Comparison of ENCODE assay signal across 17 cellular contexts in genomic region chr11:131664811-131665210, GRCh38.
"Had no signal": no experiment of that assay in that cellular context is flagged by ENCODE, and none has a peak within 500 bp of the region (broad histone marks: within the 10 kb centered on the region; RNA-seq: fewer than 3 reads in every experiment).

No MANE protein-coding gene starts in this region.

- H3K27me3 Mint-ChIP-seq: activated CD4-positive, alpha-beta memory T cell treated with anti-CD3 and anti-CD28 coated beads, Interleukin-2, amount 10 ng/mL, durations not matched to agents 7 days and 5 days had no signal

- H3K4me3 Mint-ChIP-seq: activated CD4-positive, alpha-beta memory T cell treated with anti-CD3 and anti-CD28 coated beads, Interleukin-2, amount 10 ng/mL, durations not matched to agents 7 days and 5 days; activated naive CD4-positive, alpha-beta T cell treated with anti-CD3 and anti-CD28 coated beads, Interleukin-2, amount 50 U/mL, for 24 hours; activated T-cell treated with anti-CD3 and anti-CD28 coated beads, Interleukin-2, amount 50 U/mL, for 4 hours; immature natural killer cell; natural killer cell treated with Interleukin-12 subunit alpha and Interleukin-12 subunit beta and Interleukin-15 and Interleukin-18, amount 100 ng/mL, for 72 hours; stimulated activated naive CD8-positive, alpha-beta T cell treated with anti-CD3 and anti-CD28 coated beads, Interleukin-15, amount 100 ng/mL, for 72 hours; WTC11 had no signal

- H3K4me3 ChIP-seq: adrenal gland, colonic mucosa, esophagus muscularis mucosa, thyroid gland had no signal

- H3K9me3 ChIP-seq: adrenal gland, colonic mucosa, esophagus muscularis mucosa, thyroid gland had no signal

- H3K36me3 ChIP-seq: adrenal gland, colonic mucosa, esophagus muscularis mucosa, thyroid gland had no signal

- H3K4me1 ChIP-seq: adrenal gland, colonic mucosa, esophagus muscularis mucosa, thyroid gland had no signal

- H3K27ac Mint-ChIP-seq: activated CD4-positive, alpha-beta memory T cell treated with anti-CD3 and anti-CD28 coated beads, Interleukin-2, amount 10 ng/mL, durations not matched to agents 7 days and 5 days; activated naive CD4-positive, alpha-beta T cell treated with anti-CD3 and anti-CD28 coated beads, Interleukin-2, amount 50 U/mL, for 24 hours; immature natural killer cell; natural killer cell treated with Interleukin-12 subunit alpha and Interleukin-12 subunit beta and Interleukin-15 and Interleukin-18, amount 100 ng/mL, for 72 hours; WTC11 had no signal

- DNase-seq: activated CD4-positive, alpha-beta memory T cell treated with anti-CD3 and anti-CD28 coated beads, Interleukin-2, amount 10 ng/mL, durations not matched to agents 7 days and 5 days; activated CD4-positive, alpha-beta T cell treated with anti-CD3 and anti-CD28 coated beads for 4 hours; activated effector memory CD4-positive, alpha-beta T cell treated with anti-CD3 and anti-CD28 coated beads, Interleukin-2, amount 50 U/mL, for 16 hours; activated T-cell treated with anti-CD3 and anti-CD28 coated beads, Interleukin-2, amount 50 U/mL, for 4 hours; adrenal gland; colonic mucosa; glutamatergic neuron; immature natural killer cell; stimulated activated CD4-positive, alpha-beta T cell treated with anti-CD3 and anti-CD28 coated beads, Interleukin-1b, Interleukin-23, amount 100 ng/mL, for 48 hours; stimulated activated naive CD8-positive, alpha-beta T cell treated with anti-CD3 and anti-CD28 coated beads, Interleukin-15, amount 100 ng/mL, for 72 hours; T-helper 2 cell; thyroid gland had no signal

- ATAC-seq: activated T-cell treated with anti-CD3 and anti-CD28 coated beads, Interleukin-2, amount 50 U/mL, for 4 hours; left lobe of liver; natural killer cell treated with Interleukin-12 subunit alpha and Interleukin-12 subunit beta and Interleukin-15 and Interleukin-18, amount 100 ng/mL, for 72 hours; stimulated activated naive CD8-positive, alpha-beta T cell treated with anti-CD3 and anti-CD28 coated beads, Interleukin-15, amount 100 ng/mL, for 72 hours; WTC11 had no signal

- H3K36me3 Mint-ChIP-seq: activated naive CD4-positive, alpha-beta T cell treated with anti-CD3 and anti-CD28 coated beads, Interleukin-2, amount 50 U/mL, for 24 hours; immature natural killer cell; natural killer cell treated with Interleukin-12 subunit alpha and Interleukin-12 subunit beta and Interleukin-15 and Interleukin-18, amount 100 ng/mL, for 72 hours; WTC11 had no signal

- H3K9me3 Mint-ChIP-seq: activated CD4-positive, alpha-beta memory T cell treated with anti-CD3 and anti-CD28 coated beads, Interleukin-2, amount 10 ng/mL, durations not matched to agents 7 days and 5 days; activated naive CD4-positive, alpha-beta T cell treated with anti-CD3 and anti-CD28 coated beads, Interleukin-2, amount 50 U/mL, for 24 hours; activated T-cell treated with anti-CD3 and anti-CD28 coated beads, Interleukin-2, amount 50 U/mL, for 4 hours; natural killer cell treated with Interleukin-12 subunit alpha and Interleukin-12 subunit beta and Interleukin-15 and Interleukin-18, amount 100 ng/mL, for 72 hours; stimulated activated naive CD8-positive, alpha-beta T cell treated with anti-CD3 and anti-CD28 coated beads, Interleukin-15, amount 100 ng/mL, for 72 hours; WTC11 had no signal

- H3K4me1 Mint-ChIP-seq: immature natural killer cell had no signal

- H3K27ac ChIP-seq: adrenal gland, colonic mucosa, esophagus muscularis mucosa, thyroid gland had no signal

- H3K27me3 ChIP-seq: adrenal gland, colonic mucosa, esophagus muscularis mucosa, thyroid gland had no signal
